8 cellular contexts compared by ENCODE assay signal in genomic region chr1:107529511-107530149, GRCh38.
DNase-seq lines count a peak whose midpoint lies in the region; TF ChIP-seq lines count a peak whose summit lies in the region.

No MANE protein-coding gene starts in this region.

- TF ChIP-seq RAD21 in Ishikawa (IDR thresholded peaks at IDR 0.05; ENCODE audit: low read depth), result peak; percentile 90

- no peak overlapping the region for H3K9ac ChIP-seq in mesenchymal stem cell (ENCODE audit: low read length)

- DNase-seq in A673 (ENCODE audit: low spot score) (peak; percentile 87), GM06990 (ENCODE audit: extremely low read depth, insufficient read length) (no peak), H4 (ENCODE audit: low spot score) (peak; percentile 63), OCI-LY7 (ENCODE audit: low spot score) (peak; percentile 74), dermis blood vessel endothelial cell (peak; percentile 58), mesenchymal stem cell (peak; percentile 19)
- no peak for DNase-seq in central memory CD4-positive, alpha-beta T cell

- H2BK5ac ChIP-seq in mesenchymal stem cell (ENCODE audit: low read depth, low read length, poor library complexity, severe bottlenecking), result no peak overlapping the region

- H3K4ac ChIP-seq in mesenchymal stem cell (ENCODE audit: low read depth in 1 of 2, low read length in 2 of 2), result no peak overlapping the region

- H3K4me2 ChIP-seq in OCI-LY7 (ENCODE audit: low read length), result no peak overlapping the region
- no peak overlapping the region for H3K4me2 ChIP-seq in mesenchymal stem cell (ENCODE audit: low read length, poor library complexity, severe bottlenecking)

- H2BK12ac ChIP-seq in mesenchymal stem cell (ENCODE audit: low read length in 2 of 2), result no peak overlapping the region

- H2BK15ac ChIP-seq in mesenchymal stem cell (ENCODE audit: low read depth, poor library complexity, severe bottlenecking), result no peak overlapping the region

- no peak overlapping the region for H3K4me3 ChIP-seq in A673 (ENCODE audit: low read depth, low read length, poor library complexity, severe bottlenecking)
- H3K4me3 ChIP-seq in GM06990 (replicated peaks; ENCODE audit: low read depth, low read length), result no peak overlapping the region
- H3K4me3 ChIP-seq in OCI-LY7 (ENCODE audit: low read depth, low read length, poor library complexity, severe bottlenecking), result no peak overlapping the region
- no peak overlapping the region for H3K4me3 ChIP-seq in mesenchymal stem cell (ENCODE audit: insufficient read depth in 1 of 2, low read depth in 1 of 2, low read length in 2 of 2)

- TF ChIP-seq EP300 in Ishikawa (IDR thresholded peaks at IDR 0.05; ENCODE audit: borderline replicate concordance), result no peak

- H2BK120ac ChIP-seq in mesenchymal stem cell (ENCODE audit: low read depth, low read length), result no peak overlapping the region

- H3K14ac ChIP-seq in mesenchymal stem cell (ENCODE audit: low read length in 2 of 2), result no peak overlapping the region

- H2AK5ac ChIP-seq in mesenchymal stem cell (ENCODE audit: low read length, severe bottlenecking), result no peak overlapping the region

- H3K27me3 ChIP-seq in A673 (replicated peaks; ENCODE audit: insufficient read depth, low read depth, low read length, poor library complexity) (no peaks in the 10 kb centered on the region), GM06990 (replicated peaks; ENCODE audit: control insufficient read depth, insufficient read depth, low read length) (no peaks in the 10 kb centered on the region; the same call in 1 of the 2 replicates), mesenchymal stem cell (ENCODE audit: control insufficient read depth in 1 of 2, insufficient read depth in 1 of 2, low read length in 2 of 2) (peaks cover 0 to 7% of the 10 kb centered on the region in 2 experiments)

- H3K18ac ChIP-seq in mesenchymal stem cell (ENCODE audit: low read depth in 1 of 2, low read length in 2 of 2), result no peak overlapping the region

- no peak overlapping the region for H4K91ac ChIP-seq in mesenchymal stem cell (ENCODE audit: low read length)

- H3K27ac ChIP-seq in A673 (ENCODE audit: low read depth, low read length, poor library complexity, severe bottlenecking) (no peak overlapping the region), OCI-LY7 (ENCODE audit: low read depth, low read length, poor library complexity, severe bottlenecking) (no peak overlapping the region), mesenchymal stem cell (ENCODE audit: low read length, poor library complexity, severe bottlenecking) (no peak overlapping the region)

- H3K9me3 ChIP-seq in A673 (ENCODE audit: low read depth, low read length, poor library complexity, severe bottlenecking) (no peaks in the 10 kb centered on the region), OCI-LY7 (ENCODE audit: low read length) (no peaks in the 10 kb centered on the region), mesenchymal stem cell (ENCODE audit: control insufficient read depth, low read length) (no peaks in the 10 kb centered on the region)

- H2AFZ ChIP-seq in OCI-LY7 (ENCODE audit: low read length) (0 out of 2 replicates have a peak overlapping the region, but pooled peaks have one; percentile 3), mesenchymal stem cell (ENCODE audit: low read depth, low read length) (no peak overlapping the region)

- no TSS peak for BruUV-seq in A673 (replicated peaks; lab: Mats Ljungman, UMichigan)
- no TSS peak for BruUV-seq in OCI-LY7 (replicated peaks; lab: Mats Ljungman, UMichigan)

- intact Hi-C loops in A673 (cut with micrococcal nuclease; ENCODE audit: unreplicated experiment), result loop anchor here (5.0 to 10.0 kb wide), 6 partner anchors 97 to 1145 kb away; partner anchors contain the start of gene NTNG1
- intact Hi-C loops in OCI-LY7 (cut with micrococcal nuclease; ENCODE audit: unreplicated experiment), result loop anchor here (1.0 to 5.0 kb wide), 5 partner anchors 99 to 387 kb away; partner anchors contain the start of gene NTNG1

- CTCF ChIA-PET in A673 (lab: Charles Lee), result interaction anchor here (0.6 to 2.3 kb wide), 5 partner anchors 99 to 846 kb away, joined by 3 to 10 read pairs (median 3); no protein-coding TSS in a partner anchor
- CTCF ChIA-PET in OCI-LY7 (lab: Charles Lee; ENCODE audit: unreplicated experiment), result interaction anchor here (0.6 to 2.3 kb wide), 14 partner anchors 9 to 385 kb away, joined by 3 to 8 read pairs (median 3); no protein-coding TSS in a partner anchor

- H3K23ac ChIP-seq in mesenchymal stem cell (ENCODE audit: low read length in 2 of 2), result no peak overlapping the region

- H3K79me2 ChIP-seq in OCI-LY7 (ENCODE audit: insufficient read depth, low read depth, low read length), result no peaks in the 10 kb centered on the region

- WGBS in mesenchymal stem cell, result 32% methylated on average over 4 of the region's 6 CpGs

- POLR2A ChIA-PET in A673 (lab: Charles Lee; ENCODE audit: low non-redundant PET) (interaction anchor here (0.6 kb wide), 1 partner anchor 60 kb away, joined by 4 read pairs; no protein-coding TSS in a partner anchor), OCI-LY7 (lab: Charles Lee) (interaction anchor here (0.7 to 2.9 kb wide), 8 partner anchors 11 to 389 kb away, joined by 3 to 8 read pairs (median 3); partner anchors contain the start of gene NTNG1)

- H3K9me2 ChIP-seq in OCI-LY7 (ENCODE audit: insufficient read depth, low read length), result no peaks in the 10 kb centered on the region

- H3K36me3 ChIP-seq in A673 (ENCODE audit: insufficient read depth, low read length, poor library complexity, severe bottlenecking), result no peaks in the 10 kb centered on the region
- no peaks in the 10 kb centered on the region for H3K36me3 ChIP-seq in GM06990 (ENCODE audit: control insufficient read depth, insufficient read depth, low read length)
- H3K36me3 ChIP-seq in OCI-LY7 (ENCODE audit: insufficient read depth, low read length), result no peaks in the 10 kb centered on the region
- H3K36me3 ChIP-seq in mesenchymal stem cell (ENCODE audit: control insufficient read depth in 1 of 2, insufficient read depth in 2 of 2, low read depth in 1 of 2, low read length in 2 of 2), result no peaks in the 10 kb centered on the region

- no peak overlapping the region for H4K8ac ChIP-seq in mesenchymal stem cell (ENCODE audit: low read length)

- TF ChIP-seq CTCF in A673 (conservative IDR thresholded peaks at IDR 0.05; ENCODE audit: low read depth, low read length), result peak; percentile 93
- TF ChIP-seq CTCF in GM06990 (IDR thresholded peaks at IDR 0.05; ENCODE audit: insufficient read depth, low read length, poor library complexity, severe bottlenecking), result peak; percentile 80
- peak; percentile 97 for TF ChIP-seq CTCF in OCI-LY7 (conservative IDR thresholded peaks at IDR 0.05; ENCODE audit: low read length)

- peaks cover 17% of the 10 kb centered on the region for H3K4me1 ChIP-seq in A673 (ENCODE audit: insufficient read depth, low read length, poor library complexity, severe bottlenecking)
- H3K4me1 ChIP-seq in OCI-LY7 (ENCODE audit: insufficient read depth, low read length, poor library complexity, severe bottlenecking), result peaks cover 4% of the 10 kb centered on the region
- no peaks in the 10 kb centered on the region for H3K4me1 ChIP-seq in mesenchymal stem cell (ENCODE audit: control insufficient read depth, insufficient read depth, low read depth, low read length)

- no peaks in the 10 kb centered on the region for H3K79me1 ChIP-seq in mesenchymal stem cell (replicated peaks; ENCODE audit: low read length, poor library complexity, severe bottlenecking)

- H4K20me1 ChIP-seq in OCI-LY7 (ENCODE audit: insufficient read depth, low read length), result no peaks in the 10 kb centered on the region

TF ChIP-seq in Ishikawa, 13 proteins besides CTCF, POLR2A, EP300 and RAD21 (continues in another document):
- TF ChIP-seq NFIC (IDR thresholded peaks at IDR 0.05) (no peak), USF1 (IDR thresholded peaks at IDR 0.05) (no peak), REST (IDR thresholded peaks at IDR 0.05; ENCODE audit: low read depth) (no peak), ZBTB7A (IDR thresholded peaks at IDR 0.05; ENCODE audit: low read depth) (no peak), MAX (IDR thresholded peaks at IDR 0.05) (no peak), FOXM1 (IDR thresholded peaks at IDR 0.05; ENCODE audit: borderline replicate concordance, low read depth) (no peak), TEAD4 (IDR thresholded peaks at IDR 0.05) (no peak), EGR1 (IDR thresholded peaks at IDR 0.05) (no peak), CREB1 (IDR thresholded peaks at IDR 0.05; ENCODE audit: low read depth) (no peak), TCF12 (IDR thresholded peaks at IDR 0.05; ENCODE audit: low read depth) (no peak)

Comparison
In these comparisons a context has a peak if more than half of its experiments do, and no peak if none do; other contexts are left out.
1. DNase-seq: peak in A673 (single experiment), H4 (single experiment), OCI-LY7 (single experiment), dermis blood vessel endothelial cell (single experiment) and mesenchymal stem cell (single experiment); none in GM06990 (single experiment) and central memory CD4-positive, alpha-beta T cell (single experiment).
2. Peak in every context shown above with its lines, with median percentiles within 50 percentile points of each other: CTCF ChIP-seq.